In the genomic region with DNA sequence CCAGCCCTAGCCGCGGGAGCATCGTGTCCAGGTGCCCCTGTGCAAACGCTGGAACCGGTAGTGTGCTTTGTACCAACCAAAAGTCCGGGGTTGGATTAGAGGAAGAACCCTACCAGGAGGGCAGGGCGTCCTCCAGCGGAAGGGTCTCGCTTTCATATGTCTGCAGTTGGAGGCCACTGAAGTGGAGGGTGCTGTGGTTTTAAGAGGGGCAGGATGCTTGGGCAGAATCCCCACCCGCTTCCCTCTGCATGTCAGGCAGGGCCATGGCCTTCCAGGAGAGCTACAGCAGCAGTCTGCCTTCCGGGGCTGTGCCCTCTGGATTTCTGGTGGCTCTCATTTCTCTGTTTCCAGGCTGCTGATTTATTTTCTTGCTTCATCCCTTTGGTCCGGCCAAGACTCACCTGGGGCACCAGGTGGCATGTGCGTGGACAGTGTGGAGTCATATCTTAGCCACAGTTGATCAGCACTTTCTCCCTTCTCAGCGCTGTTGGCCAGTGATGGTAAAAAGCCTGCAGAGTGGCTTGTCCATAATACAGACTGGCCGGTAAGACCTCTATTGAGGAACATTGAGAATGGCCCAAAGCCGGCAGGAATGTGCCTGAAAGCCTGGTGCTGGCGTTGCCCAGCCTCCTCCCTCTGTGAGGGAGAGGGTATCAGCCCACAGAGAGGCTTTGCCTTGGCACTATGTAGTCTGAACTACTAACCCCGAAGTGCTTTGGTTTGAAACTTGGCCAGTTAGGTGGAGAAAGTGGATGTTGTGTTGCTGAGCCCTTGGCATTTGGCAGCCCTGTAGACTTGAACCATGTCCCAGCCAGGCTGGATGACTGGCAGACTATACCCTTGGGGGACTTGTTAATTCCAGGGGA, we compare ENCODE assay signal across 7 cellular contexts. TPM values are rescaled to one million over a fixed set of nuclear protein-coding genes. Genes with fewer than 3 reads are reported as not detected.
A peak's percentile ranks its signal among the peaks of the same experiment; 100 is the strongest.
DNase-seq lines count a peak whose midpoint lies in the region; ATAC-seq and TF ChIP-seq lines count a peak whose summit lies in the region.

No MANE protein-coding gene starts in this region.

- TF ChIP-seq CTCF in HFF-Myc (IDR thresholded peaks at IDR 0.05; ENCODE audit: low read depth, low read length, missing control alignments) (no peak), retinal pigment epithelial cell (conservative IDR thresholded peaks at IDR 0.05; ENCODE audit: low read depth, low read length) (no peak)

- H3K27ac Mint-ChIP-seq in T-helper 17 cell, result no peak overlapping the region

- DNase-seq in HFF-Myc (ENCODE audit: extremely low read depth, low read depth) (no peak), T-helper 17 cell (no peak), Right ventricle myocardium superior (no peak), retinal pigment epithelial cell (ENCODE audit: low read depth) (no peak)
- no peak for DNase-seq in NK-92 treated with Interleukin-12 subunit alpha and Interleukin-12 subunit beta, amount 100 ng/mL, for 24 hours (lab: John Stamatoyannopoulos, UW)
- DNase-seq in stimulated activated CD4-positive, alpha-beta T cell treated with anti-CD3 and anti-CD28 coated beads, Interleukin-4, amount 100 ng/mL, for 1 hour, result no peak

- intact Hi-C loops in Right ventricle myocardium superior (cut with DNase I), result loop anchor here (5.0 kb wide), 1 partner anchor 358 kb away; no protein-coding TSS in a partner anchor

- peaks cover 6% of the 10 kb centered on the region for H3K4me1 Mint-ChIP-seq in T-helper 17 cell

- H3K4me3 ChIP-seq in HFF-Myc (replicated peaks; ENCODE audit: low read depth, low read length) (peak overlapping the region; percentile 63), retinal pigment epithelial cell (ENCODE audit: low read length) (peak overlapping the region; percentile 56)

- H3K9me3 ChIP-seq in T-helper 17 cell (ENCODE audit: control insufficient read depth, low read length, poor library complexity, severe bottlenecking), result no peaks in the 10 kb centered on the region

- peak overlapping the region; percentile 75 for H3K4me3 Mint-ChIP-seq in T-helper 17 cell

- H3K36me3 Mint-ChIP-seq in T-helper 17 cell (ENCODE audit: low read depth), result peaks cover 6% of the 10 kb centered on the region

- H3K27me3 Mint-ChIP-seq in T-helper 17 cell, result peaks cover 79% of the 10 kb centered on the region

- no peak for ATAC-seq in T-helper 17 cell
- ATAC-seq in Right ventricle myocardium superior (ENCODE audit: poor library complexity), result peak; percentile 12
- ATAC-seq in HG03175 (IDR thresholded peaks at IDR 0.05; ENCODE audit: unreplicated experiment), result no peak

RNA-seq across cellular contexts. Expression of a gene that starts 1.8 kb away (rescaled TPM):
- 10 to 100 TPM in 1 of 2 donors, 1 to 10 TPM in 1; 7.6 to 16.8 TPM for total RNA-seq in T-helper 17 cell
- total RNA-seq in Right ventricle myocardium superior, result 25.4 TPM
